Comparison of ENCODE assay signal across 8 cellular contexts in the genomic region with DNA sequence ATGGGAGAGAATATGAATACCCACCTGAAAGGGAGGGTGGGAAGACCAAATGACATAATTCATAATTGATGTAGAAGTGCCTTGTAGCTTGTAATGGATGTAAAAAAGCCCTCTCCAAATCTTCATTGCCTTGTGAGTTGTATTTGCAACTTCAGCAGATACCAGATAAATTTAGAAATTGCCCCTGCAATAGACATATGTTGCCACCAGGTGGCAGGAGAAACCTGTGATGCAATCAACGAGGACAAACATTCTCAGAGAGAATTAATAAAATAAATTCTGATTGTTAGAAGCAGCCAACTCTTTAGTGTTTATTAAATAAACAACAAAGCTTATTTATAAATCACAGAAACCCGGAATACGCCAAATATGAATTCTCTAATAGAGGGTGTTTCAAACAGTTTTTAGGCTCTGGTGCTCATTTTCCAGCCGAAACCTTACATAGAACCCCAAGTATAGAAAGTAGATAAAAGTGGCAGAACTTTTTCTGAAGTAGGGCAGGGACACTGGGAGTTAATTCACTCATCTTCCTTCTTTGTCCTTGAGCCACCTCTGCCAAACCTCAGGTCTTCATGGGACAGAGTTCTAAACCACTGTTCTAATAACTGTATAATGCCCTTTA.
DNase-seq lines count a peak whose midpoint lies in the region; FAIRE-seq and TF ChIP-seq lines count a peak whose summit lies in the region.

No MANE protein-coding gene starts in this region.

- DNase-seq in NCI-H1436 (lab: John Stamatoyannopoulos, UW): peak; percentile 9
- no peak for DNase-seq in NCI-H1436 treated with DMSO at 0.1 percent for 48 hours (lab: John Stamatoyannopoulos, UW)
- DNase-seq in HEK293T (ENCODE audit: extremely low spot score): peak; percentile 30
- DNase-seq in RCC 7860 (ENCODE audit: low spot score): no peak
- peak; percentile 53 for DNase-seq in esophagus muscularis mucosa (ENCODE audit: extremely low spot score)
- no peak for DNase-seq in osteoblast (ENCODE audit: insufficient read length, low spot score, missing footprints)
- DNase-seq in GDM1 (lab: John Stamatoyannopoulos, UW): no peak
- no peak for DNase-seq in NCI-H187 (lab: John Stamatoyannopoulos, UW)

- no peak overlapping the region for H3K27ac ChIP-seq in esophagus muscularis mucosa (replicated peaks in 1 of 4)
- H3K27ac ChIP-seq in osteoblast (ENCODE audit: low read depth, low read length): no peak overlapping the region

- 46% methylated on average over 4 of the region's 4 CpGs for WGBS in esophagus muscularis mucosa

- no peak for TF ChIP-seq POLR2A in esophagus muscularis mucosa (IDR thresholded peaks at IDR 0.05; ENCODE audit: low read depth)

- H3K27me3 ChIP-seq in esophagus muscularis mucosa (no peaks in the 10 kb centered on the region), osteoblast (ENCODE audit: insufficient read depth, low read length) (no peaks in the 10 kb centered on the region)

- H3K79me2 ChIP-seq in osteoblast (ENCODE audit: insufficient read depth, low read length): no peaks in the 10 kb centered on the region

- H2AFZ ChIP-seq in osteoblast (ENCODE audit: low read length): no peak overlapping the region

- intact Hi-C loops in esophagus muscularis mucosa (cut with DNase I): no loop called here

- no peak for TF ChIP-seq EP300 in esophagus muscularis mucosa (IDR thresholded peaks at IDR 0.05)

- H3K4me3 ChIP-seq in esophagus muscularis mucosa (no peak overlapping the region), osteoblast (ENCODE audit: insufficient read depth, low read length) (no peak overlapping the region)

- TF ChIP-seq CTCF in esophagus muscularis mucosa (IDR thresholded peaks at IDR 0.05) (peak; percentile 43 to 64 (median 48)), osteoblast (IDR thresholded peaks at IDR 0.05; ENCODE audit: extremely low read depth, low read depth, low read length) (peak; percentile 80)

- H3K4me1 ChIP-seq in esophagus muscularis mucosa (no peaks in the 10 kb centered on the region), osteoblast (ENCODE audit: insufficient read depth, low read length) (no peaks in the 10 kb centered on the region)

- CTCF ChIA-PET in HEK293T (lab: Yijun Ruan, JAX): interaction anchor here (1.0 to 3.1 kb wide), 2 partner anchors 37 to 39 kb away, joined by 3 to 24 read pairs; no protein-coding TSS in a partner anchor

- H3K9me3 ChIP-seq in esophagus muscularis mucosa: peaks cover 0 to 8% (median 2%) of the 10 kb centered on the region in 4 donors
- H3K9me3 ChIP-seq in osteoblast (ENCODE audit: low read depth, low read length): no peaks in the 10 kb centered on the region

- POLR2A ChIA-PET in HEK293T (lab: Yijun Ruan, JAX): no interaction called here

- no peaks in the 10 kb centered on the region for H4K20me1 ChIP-seq in osteoblast (ENCODE audit: insufficient read depth, low read length)

- peak; percentile 83 for FAIRE-seq in RCC 7860 (lab: Jason Lieb, UNC)

- H3K4me2 ChIP-seq in osteoblast (ENCODE audit: insufficient read depth, low read length): no peak overlapping the region

- H3K36me3 ChIP-seq in esophagus muscularis mucosa (no peaks in the 10 kb centered on the region), osteoblast (ENCODE audit: insufficient read depth, low read length) (no peaks in the 10 kb centered on the region)

TF ChIP-seq in HEK293T, 16 proteins besides CTCF, POLR2A, EP300 and RAD21:
- no peak for TF ChIP-seq LEF1 (IDR thresholded peaks at IDR 0.05; ENCODE audit: borderline replicate concordance)
- TF ChIP-seq ELF4 (IDR thresholded peaks at IDR 0.05): no peak
- TF ChIP-seq HDGF (IDR thresholded peaks at IDR 0.05; ENCODE audit: borderline replicate concordance): no peak
- TF ChIP-seq, protein P1, sequence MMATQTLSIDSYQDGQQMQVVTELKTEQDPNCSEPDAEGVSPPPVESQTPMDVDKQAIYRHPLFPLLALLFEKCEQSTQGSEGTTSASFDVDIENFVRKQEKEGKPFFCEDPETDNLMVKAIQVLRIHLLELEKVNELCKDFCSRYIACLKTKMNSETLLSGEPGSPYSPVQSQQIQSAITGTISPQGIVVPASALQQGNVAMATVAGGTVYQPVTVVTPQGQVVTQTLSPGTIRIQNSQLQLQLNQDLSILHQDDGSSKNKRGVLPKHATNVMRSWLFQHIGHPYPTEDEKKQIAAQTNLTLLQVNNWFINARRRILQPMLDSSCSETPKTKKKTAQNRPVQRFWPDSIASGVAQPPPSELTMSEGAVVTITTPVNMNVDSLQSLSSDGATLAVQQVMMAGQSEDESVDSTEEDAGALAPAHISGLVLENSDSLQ (IDR thresholded peaks at IDR 0.05): no peak
- TF ChIP-seq SUZ12 (IDR thresholded peaks at IDR 0.05): no peak
- TF ChIP-seq BHLHE40 (IDR thresholded peaks at IDR 0.05; ENCODE audit: borderline replicate concordance): no peak
- TF ChIP-seq FOXA1 (IDR thresholded peaks at IDR 0.05): no peak
- no peak for TF ChIP-seq ARNT (IDR thresholded peaks at IDR 0.05)
- TF ChIP-seq TARDBP (IDR thresholded peaks at IDR 0.05): no peak
- no peak for TF ChIP-seq CTBP1 (IDR thresholded peaks at IDR 0.05; ENCODE audit: borderline replicate concordance)
- TF ChIP-seq FOXM1 (IDR thresholded peaks at IDR 0.05; ENCODE audit: borderline replicate concordance): no peak
- no peak for TF ChIP-seq ZNF384 (IDR thresholded peaks at IDR 0.05)
- no peak for TF ChIP-seq FOXK2 (IDR thresholded peaks at IDR 0.05)
- TF ChIP-seq SP1 (IDR thresholded peaks at IDR 0.05): no peak
- no peak for TF ChIP-seq NFRKB (IDR thresholded peaks at IDR 0.05)
- no peak for TF ChIP-seq L3MBTL2 (conservative IDR thresholded peaks at IDR 0.05)
TF ChIP-seq in HEK293T: peak in this region for 0.

Comparison
In these comparisons a context has a peak if more than half of its experiments do, and no peak if none do; other contexts are left out.
1. DNase-seq: peak in NCI-H1436 (single experiment), HEK293T (single experiment) and esophagus muscularis mucosa (single experiment); none in NCI-H1436 treated with DMSO at 0.1 percent for 48 hours (single experiment), RCC 7860 (single experiment), osteoblast (single experiment), GDM1 (single experiment) and NCI-H187 (0 of 2).